In the genomic region with DNA sequence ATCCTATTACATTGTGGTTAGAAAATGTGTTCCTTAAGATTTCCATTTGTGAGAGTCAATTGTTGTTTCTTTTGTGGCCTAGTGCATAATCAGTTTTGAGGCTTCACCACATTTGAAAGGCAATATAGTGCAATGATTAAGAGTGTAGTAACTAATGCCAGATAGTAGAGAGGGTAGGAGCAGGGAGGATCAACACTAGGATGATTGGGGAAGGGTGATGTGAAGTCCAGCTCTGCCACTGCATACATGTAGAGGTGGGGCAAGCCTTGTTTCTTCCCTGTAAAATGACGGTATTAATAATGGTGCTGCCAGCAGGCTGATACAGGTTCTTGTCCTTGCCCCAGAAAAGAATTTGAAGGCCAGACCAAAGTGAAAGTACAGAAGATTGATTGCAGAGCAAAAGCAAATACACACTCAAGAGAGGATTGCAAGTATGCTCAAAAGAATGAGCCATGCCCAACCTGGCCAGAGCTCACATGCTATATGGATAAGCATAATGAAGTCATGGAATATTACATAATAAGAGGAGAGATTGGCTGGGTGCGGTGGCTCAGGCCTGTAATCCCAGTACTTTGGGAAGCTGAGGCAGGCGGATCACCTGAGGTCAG, we compare ENCODE assay signal across 10 cellular contexts. TPM values are rescaled to one million over a fixed set of nuclear protein-coding genes. Genes with fewer than 3 reads are reported as not detected.
DNase-seq lines count a peak whose midpoint lies in the region; ATAC-seq, FAIRE-seq and TF ChIP-seq lines count a peak whose summit lies in the region.
"Had no signal": no experiment of that assay in that cellular context is flagged by ENCODE, and none has a peak within 500 bp of the region (broad histone marks: within the 10 kb centered on the region; RNA-seq: fewer than 3 reads in every experiment).

No MANE protein-coding gene starts in this region.

- H3K36me3 ChIP-seq in RWPE2 (ENCODE audit: low read depth), result peaks cover 37% of the 10 kb centered on the region
- H3K36me3 ChIP-seq in H1 (ENCODE audit: control insufficient read depth in 2 of 4, insufficient read depth in 4 of 4, low read length in 3 of 4), result no peaks in the 10 kb centered on the region
- peaks cover 0 to 26% (median 0%) of the 10 kb centered on the region in 3 experiments for H3K36me3 ChIP-seq in naive thymus-derived CD4-positive, alpha-beta T cell (ENCODE audit: control insufficient read depth in 2 of 3, insufficient read depth in 3 of 3, low read length in 3 of 3)

- H2BK120ac ChIP-seq in H1 (replicated peaks; ENCODE audit: low read depth, low read length), result no peak overlapping the region

- H3K4me1 ChIP-seq in RWPE2 (ENCODE audit: insufficient read depth, poor library complexity, severe bottlenecking) (peaks cover 31% of the 10 kb centered on the region), H1 (replicated peaks in 1 of 4; ENCODE audit: control insufficient read depth in 3 of 4, insufficient read depth in 4 of 4, low read length in 3 of 4) (no peaks in the 10 kb centered on the region)
- peaks cover 50 to 66% of the 10 kb centered on the region in 2 donors for H3K4me1 ChIP-seq in naive thymus-derived CD4-positive, alpha-beta T cell (ENCODE audit: control insufficient read depth in 2 of 2, insufficient read depth in 2 of 2, low read length in 2 of 2)

- no peak overlapping the region for H3K4ac ChIP-seq in H1 (replicated peaks; ENCODE audit: insufficient read length, low read depth, low read length)

- no peak overlapping the region for H3K23ac ChIP-seq in H1 (ENCODE audit: insufficient read length)

- H3K27me3 Mint-ChIP-seq in naive thymus-derived CD4-positive, alpha-beta T cell, result no peaks in the 10 kb centered on the region

- no peak overlapping the region for H3K9ac ChIP-seq in H1 (replicated peaks in 1 of 4; ENCODE audit: extremely low read depth in 1 of 4, low read depth in 3 of 4, low read length in 3 of 4)

- peaks cover 62 to 94% (median 88%) of the 10 kb centered on the region in 7 donors for H3K4me1 Mint-ChIP-seq in naive thymus-derived CD4-positive, alpha-beta T cell

- H4K20me1 ChIP-seq in H1 (replicated peaks in 1 of 2; ENCODE audit: control insufficient read depth in 1 of 2, insufficient read depth in 2 of 2, low read length in 2 of 2), result no peaks in the 10 kb centered on the region

- no peak overlapping the region for H3K14ac ChIP-seq in H1 (ENCODE audit: insufficient read length)

- DNase-seq in GM12865 (ENCODE audit: low read depth) (no peak), RWPE2 (ENCODE audit: low spot score) (no peak), H1 (ENCODE audit: low read depth in 1 of 2, low spot score in 2 of 2) (no peak), occipital lobe (lab: John Stamatoyannopoulos, UW) (no peak), D341Med (ENCODE audit: low spot score) (no peak), UCSD-AML1 (lab: John Stamatoyannopoulos, UW; ENCODE audit: unreplicated experiment) (no peak)
- no peak for DNase-seq in naive thymus-derived CD4-positive, alpha-beta T cell
- DNase-seq: MV-4-11; stimulated activated CD4-positive, alpha-beta T cell treated with anti-CD3 and anti-CD28 coated beads, Interleukin-2, amount 100 ng/mL, for 48 hours had no signal

- H3K36me3 Mint-ChIP-seq in naive thymus-derived CD4-positive, alpha-beta T cell, result peaks cover 20 to 75% (median 63%) of the 10 kb centered on the region in 5 donors

- no peak overlapping the region for H4K5ac ChIP-seq in H1 (ENCODE audit: insufficient read length, low read depth, low read length)

- no peak for FAIRE-seq in H1 (lab: Jason Lieb, UNC)

- H3K4me3 Mint-ChIP-seq in naive thymus-derived CD4-positive, alpha-beta T cell, result peak overlapping the region; percentile 12 to 100 (median 75)

- H3K9me3 ChIP-seq in RWPE2 (ENCODE audit: severe bottlenecking) (peaks cover 2% of the 10 kb centered on the region), H1 (ENCODE audit: insufficient read depth in 2 of 2, low read depth in 1 of 2, low read length in 1 of 2) (no peaks in the 10 kb centered on the region)
- H3K9me3 ChIP-seq in naive thymus-derived CD4-positive, alpha-beta T cell (ENCODE audit: control insufficient read depth in 2 of 3, low read length in 3 of 3), result no peaks in the 10 kb centered on the region

- H3K79me2 ChIP-seq in H1 (ENCODE audit: control insufficient read depth in 1 of 2, insufficient read depth in 2 of 2, low read length in 2 of 2), result no peaks in the 10 kb centered on the region

- H3K23me2 ChIP-seq in H1 (ENCODE audit: low read depth, low read length), result no peaks in the 10 kb centered on the region

- no peak overlapping the region for H2BK20ac ChIP-seq in H1 (ENCODE audit: low read length)

- H2AFZ ChIP-seq in H1 (ENCODE audit: low read length), result 0 out of 2 replicates have a peak overlapping the region, but pooled peaks have one; percentile 44

- TF ChIP-seq POLR2A in H1 (IDR thresholded peaks at IDR 0.05; ENCODE audit: control extremely low read depth in 1 of 2, low read depth in 2 of 2, low read length in 2 of 2), result no peak

- intact Hi-C loops in naive thymus-derived CD4-positive, alpha-beta T cell (cut with micrococcal nuclease), result loop anchor here in 1 of 2 donors (1.0 kb wide), 1 partner anchor 8 kb away; the partner anchor contains the start of gene SP100

- H3K27me3 ChIP-seq in RWPE2 (ENCODE audit: insufficient read depth, poor library complexity, severe bottlenecking) (no peaks in the 10 kb centered on the region), H1 (replicated peaks in 1 of 4; ENCODE audit: control insufficient read depth in 3 of 4, extremely low read depth in 1 of 4, insufficient read depth in 3 of 4, low read length in 3 of 4) (no peaks in the 10 kb centered on the region)
- no peaks in the 10 kb centered on the region for H3K27me3 ChIP-seq in naive thymus-derived CD4-positive, alpha-beta T cell (ENCODE audit: control insufficient read depth in 2 of 2, insufficient read depth in 2 of 2, low read length in 2 of 2)

- no peak overlapping the region for H2BK15ac ChIP-seq in H1 (ENCODE audit: low read length)

- peak overlapping the region; percentile 1 for H3K4me3 ChIP-seq in GM12865 (ENCODE audit: low read depth, low read length)
- no peak overlapping the region for H3K4me3 ChIP-seq in RWPE2 (ENCODE audit: severe bottlenecking)
- no peak overlapping the region for H3K4me3 ChIP-seq in H1 (ENCODE audit: extremely low read depth in 1 of 4, insufficient read depth in 2 of 4, low read depth in 3 of 4, low read length in 4 of 4)
- no peak overlapping the region for H3K4me3 ChIP-seq in naive thymus-derived CD4-positive, alpha-beta T cell (ENCODE audit: low read length)

- no peak overlapping the region for H4K91ac ChIP-seq in H1 (replicated peaks; ENCODE audit: insufficient read length, low read length)

- H3K27ac ChIP-seq in RWPE2 (ENCODE audit: poor library complexity, severe bottlenecking) (peak overlapping the region; percentile 12), H1 (ENCODE audit: low read depth, low read length) (no peak overlapping the region)
- H3K27ac ChIP-seq in naive thymus-derived CD4-positive, alpha-beta T cell (ENCODE audit: low read depth, low read length), result no peak overlapping the region

- no peak for TF ChIP-seq EP300 in H1 (IDR thresholded peaks at IDR 0.05; ENCODE audit: borderline replicate concordance in 1 of 2, low read depth in 2 of 2, low read length in 2 of 2)

- H3K4me2 ChIP-seq in H1 (ENCODE audit: insufficient read depth in 1 of 2, low read depth in 2 of 2, low read length in 2 of 2), result no peak overlapping the region

- ATAC-seq in RWPE2 (ENCODE audit: low read depth), result peak; percentile 73
- no peak for ATAC-seq in naive thymus-derived CD4-positive, alpha-beta T cell
- no peak for ATAC-seq in GM21381 (IDR thresholded peaks at IDR 0.05; ENCODE audit: unreplicated experiment)

- no peak overlapping the region for H2AK5ac ChIP-seq in H1 (ENCODE audit: low read depth, low read length)

- no peaks in the 10 kb centered on the region for H3K79me1 ChIP-seq in H1 (ENCODE audit: low read depth, low read length)

- H3K18ac ChIP-seq in H1 (ENCODE audit: extremely low read depth, low read length), result no peak overlapping the region

- TF ChIP-seq RAD21 in H1 (IDR thresholded peaks at IDR 0.05 in 1 of 2, conservative IDR thresholded peaks at IDR 0.05 in 1 of 2; ENCODE audit: low read depth in 2 of 2, low read length in 2 of 2), result no peak

- WGBS in H1 (ENCODE audit: extremely low coverage in 1 of 2, insufficient coverage in 1 of 2, insufficient read length in 1 of 2, insufficient replicate concordance in 2 of 2, low coverage in 1 of 2, low lambda C conversion rate in 2 of 2, missing lambda C conversion rate in 1 of 2), 2 experiments, result 96% methylated on average over 3 of the region's 3 CpGs; no CpG with 5 or more reads in 1 of the 2 experiments

- no peak overlapping the region for H2BK12ac ChIP-seq in H1 (ENCODE audit: low read depth, low read length)

- H2BK5ac ChIP-seq in H1 (ENCODE audit: low read depth, low read length), result no peak overlapping the region

- H4K8ac ChIP-seq in H1 (ENCODE audit: extremely low read depth, insufficient read depth, low read length), result no peak overlapping the region

- TF ChIP-seq CTCF in GM12865 (IDR thresholded peaks at IDR 0.05; ENCODE audit: insufficient read depth, low read depth, low read length, missing control alignments) (no peak), RWPE2 (IDR thresholded peaks at IDR 0.05; ENCODE audit: poor library complexity, severe bottlenecking) (no peak), H1 (IDR thresholded peaks at IDR 0.05; ENCODE audit: control extremely low read depth in 1 of 3, insufficient read depth in 1 of 3, low read depth in 1 of 3, low read length in 3 of 3) (no peak)

- CTCF ChIA-PET in H1 (lab: Charles Lee; ENCODE audit: partially characterized antibody), result no interaction called here
- CTCF ChIA-PET in naive thymus-derived CD4-positive, alpha-beta T cell (lab: Charles Lee), result no interaction called here

- H3K27ac Mint-ChIP-seq in naive thymus-derived CD4-positive, alpha-beta T cell, result peak overlapping the region; percentile 33 to 87 (median 71)

- POLR2A ChIA-PET in H1 (lab: Charles Lee; ENCODE audit: partially characterized antibody), result no interaction called here
- POLR2A ChIA-PET in naive thymus-derived CD4-positive, alpha-beta T cell (lab: Charles Lee), result no interaction called here

- H3K56ac ChIP-seq in H1 (replicated peaks; ENCODE audit: insufficient read length, low read depth, low read length), result no peak overlapping the region

- peaks cover 0 to 10% (median 2%) of the 10 kb centered on the region in 11 donors for H3K9me3 Mint-ChIP-seq in naive thymus-derived CD4-positive, alpha-beta T cell

RNA-seq across cellular contexts. Expression of gene SP100, which starts 8.0 kb away (rescaled TPM):
- 0.33 and 1.1 TPM in 2 replicates for total RNA-seq in H1 (2021; fragmentation: NEBNext Ultra II Directional; extraction: Animal tissue kit (Norgen Biotek cat#: 25700))
- 0.06 and 0.16 TPM in 2 replicates for polyA plus RNA-seq in H1 (2011; rRNA removed)
- 0.45 TPM for polyA plus RNA-seq in H1 (2011; cell fraction: cytosol; rRNA removed)
- 0.31 TPM for polyA plus RNA-seq in H1 (2011; cell fraction: nucleus; rRNA removed)
- polyA plus RNA-seq in H1 (2012, experiment 1 of 2), result 0.47 to 0.77 TPM (median 0.61 TPM) in 4 replicates
- not detected for polyA plus RNA-seq in H1 (2012, experiment 2 of 2)
- 0.65 TPM for polyA plus RNA-seq in H1 (2013, experiment 1 of 2)
- 0.42 TPM for polyA plus RNA-seq in H1 (2013, experiment 2 of 2)
- 0.38 TPM in 1 of 2 replicates, not detected in the other for polyA minus RNA-seq in H1 (2011; rRNA and poly(A)+ RNA removed)
- polyA minus RNA-seq in H1 (2011; cell fraction: cytosol; rRNA and poly(A)+ RNA removed), result not detected
- 2.4 TPM for polyA minus RNA-seq in H1 (2011; cell fraction: nucleus; rRNA and poly(A)+ RNA removed)
- total RNA-seq in naive thymus-derived CD4-positive, alpha-beta T cell, result 100 to 1,000 TPM; 203 to 391 (median 214) TPM
- 100 to 1,000 TPM; 103 to 191 TPM for polyA plus RNA-seq in naive thymus-derived CD4-positive, alpha-beta T cell
- 4.8 TPM for total RNA-seq in occipital lobe

Comparison
In these comparisons a context has a peak if more than half of its experiments do, and no peak if none do; other contexts are left out.
1. RNA of gene SP100, which starts 8.0 kb away (total RNA-seq): 203 to 391 TPM in naive thymus-derived CD4-positive, alpha-beta T cell; 4.8 TPM in occipital lobe (single experiment) and 0.33 to 1.1 TPM in H1; every median in the first group is over 10 times any median in the second.